Comparison of ENCODE assay signal across 9 cellular contexts in genomic region chr7:80883188-80884025, GRCh38. TPM values are rescaled to one million over a fixed set of nuclear protein-coding genes. Genes with fewer than 3 reads are reported as not detected.
DNase-seq lines count a peak whose midpoint lies in the region; ATAC-seq, FAIRE-seq and TF ChIP-seq lines count a peak whose summit lies in the region.
"Had no signal": no experiment of that assay in that cellular context is flagged by ENCODE, and none has a peak within 500 bp of the region (broad histone marks: within the 10 kb centered on the region; RNA-seq: fewer than 3 reads in every experiment).

No MANE protein-coding gene starts in this region.

- in situ Hi-C loops in HepG2 (cut with HindIII; ENCODE audit: extremely low pct_ligation_motif_present, low pct_unique_long_range_greater_than_20kb) = no loop called here

- TF ChIP-seq RAD21 in HepG2 (CRISPR knock-in tag; IDR thresholded peaks at IDR 0.05) = no peak

- H3K4me1 ChIP-seq in HepG2 (ENCODE audit: insufficient read depth, low read length) (no peaks in the 10 kb centered on the region), vagina (peaks cover 35% of the 10 kb centered on the region)

- H3K36me3 ChIP-seq in HepG2 (replicated peaks in 1 of 2; ENCODE audit: control insufficient read depth in 1 of 2, insufficient read depth in 2 of 2, low read length in 2 of 2) = no peaks in the 10 kb centered on the region
- H3K36me3 ChIP-seq in vagina = peaks cover 0 to 3% of the 10 kb centered on the region in 2 donors
- H3K36me3 ChIP-seq: BLaER1 treated with 17β-estradiol and CSF1 and Interleukin-3, amounts not matched to agents 10 nM and 100 nM had no signal

- no peak for DNase-seq in activated T-cell treated with anti-CD3 and anti-CD28 coated beads, Interleukin-2, amount 50 U/mL, for 4 hours
- no peak for DNase-seq in activated T-cell treated with anti-CD3 and anti-CD28 coated beads, Interleukin-2, amount 50 U/mL, for 24 hours
- DNase-seq in brain pericyte (ENCODE audit: low read depth, low spot score) (peak; percentile 84), HepG2 (ENCODE audit: low spot score) (peak; percentile 8), vagina (ENCODE audit: extremely low spot score in 2 of 2) (no peak), NCI-H146 (lab: John Stamatoyannopoulos, UW) (no peak), SHP77 treated with DMSO at 0.1 percent for 48 hours (lab: John Stamatoyannopoulos, UW) (no peak)

- H3K9ac ChIP-seq in HepG2 (ENCODE audit: insufficient read depth, low read depth, low read length) = no peak overlapping the region

- no peaks in the 10 kb centered on the region for H3K4me1 Mint-ChIP-seq in activated T-cell treated with anti-CD3 and anti-CD28 coated beads, Interleukin-2, amount 50 U/mL, for 4 hours (ENCODE audit: low read depth)
- H3K4me1 Mint-ChIP-seq in activated T-cell treated with anti-CD3 and anti-CD28 coated beads, Interleukin-2, amount 50 U/mL, for 24 hours (ENCODE audit: low read depth) = peaks cover 2% of the 10 kb centered on the region

- H3K27me3 ChIP-seq in HepG2 (ENCODE audit: control insufficient read depth in 1 of 2, insufficient read depth in 2 of 2, low read length in 2 of 2) = no peaks in the 10 kb centered on the region; a peak in 1 of 5 replicates
- no peaks in the 10 kb centered on the region for H3K27me3 ChIP-seq in vagina
- H3K27me3 ChIP-seq: BLaER1 treated with 17β-estradiol and CSF1 and Interleukin-3, amounts not matched to agents 10 nM and 100 nM had no signal

- H3K4me3 ChIP-seq in HepG2 (replicated peaks in 1 of 3; ENCODE audit: insufficient read depth in 1 of 3, low read depth in 2 of 3, low read length in 3 of 3) (no peak overlapping the region), vagina (no peak overlapping the region)
- H3K4me3 ChIP-seq: BLaER1 treated with 17β-estradiol and CSF1 and Interleukin-3, amounts not matched to agents 10 nM and 100 nM had no signal

- no peaks in the 10 kb centered on the region for H3K27me3 Mint-ChIP-seq in activated T-cell treated with anti-CD3 and anti-CD28 coated beads, Interleukin-2, amount 50 U/mL, for 4 hours (ENCODE audit: low read depth)
- no peaks in the 10 kb centered on the region for H3K27me3 Mint-ChIP-seq in activated T-cell treated with anti-CD3 and anti-CD28 coated beads, Interleukin-2, amount 50 U/mL, for 24 hours

- no peak overlapping the region for H2AFZ ChIP-seq in HepG2 (ENCODE audit: low read length)

- intact Hi-C loops in HepG2 (cut with micrococcal nuclease; ENCODE audit: unreplicated experiment) (no loop called here), vagina (cut with DNase I) (no loop called here)

- peaks cover 5% of the 10 kb centered on the region for H3K9me3 Mint-ChIP-seq in activated T-cell treated with anti-CD3 and anti-CD28 coated beads, Interleukin-2, amount 50 U/mL, for 4 hours
- H3K9me3 Mint-ChIP-seq in activated T-cell treated with anti-CD3 and anti-CD28 coated beads, Interleukin-2, amount 50 U/mL, for 24 hours = no peaks in the 10 kb centered on the region

- no peak overlapping the region for H3K27ac ChIP-seq in HepG2 (ENCODE audit: extremely low read length, insufficient read depth, low read length)
- H3K27ac ChIP-seq in vagina = peak overlapping the region; percentile 49

- peak; percentile 35 to 55 for ATAC-seq in activated T-cell treated with anti-CD3 and anti-CD28 coated beads, Interleukin-2, amount 50 U/mL, for 4 hours
- no peak for ATAC-seq in HepG2
- ATAC-seq in HG03342 (IDR thresholded peaks at IDR 0.05; ENCODE audit: unreplicated experiment) = no peak

- no peak overlapping the region for H3K4me2 ChIP-seq in HepG2 (ENCODE audit: low read depth, low read length)

- H3K36me3 Mint-ChIP-seq in activated T-cell treated with anti-CD3 and anti-CD28 coated beads, Interleukin-2, amount 50 U/mL, for 4 hours (ENCODE audit: insufficient read depth) = no peaks in the 10 kb centered on the region
- H3K36me3 Mint-ChIP-seq in activated T-cell treated with anti-CD3 and anti-CD28 coated beads, Interleukin-2, amount 50 U/mL, for 24 hours (ENCODE audit: low read depth) = no peaks in the 10 kb centered on the region

- no peak overlapping the region for H3K27ac Mint-ChIP-seq in activated T-cell treated with anti-CD3 and anti-CD28 coated beads, Interleukin-2, amount 50 U/mL, for 24 hours

- H3K9me3 ChIP-seq in HepG2 (ENCODE audit: low read length) (no peaks in the 10 kb centered on the region), vagina (no peaks in the 10 kb centered on the region)
- H3K9me3 ChIP-seq: BLaER1 treated with 17β-estradiol and CSF1 and Interleukin-3, amounts not matched to agents 10 nM and 100 nM had no signal

- no peak overlapping the region for H3K4me3 Mint-ChIP-seq in activated T-cell treated with anti-CD3 and anti-CD28 coated beads, Interleukin-2, amount 50 U/mL, for 4 hours
- no peak overlapping the region for H3K4me3 Mint-ChIP-seq in activated T-cell treated with anti-CD3 and anti-CD28 coated beads, Interleukin-2, amount 50 U/mL, for 24 hours

- CTCF ChIA-PET in HepG2 (lab: Yijun Ruan, JAX; ENCODE audit: low intra/inter-chr PET ratio, low total read pairs) = no interaction called here

- POLR2A ChIA-PET in HepG2 (lab: Yijun Ruan, JAX) = no interaction called here

- TF ChIP-seq POLR2A in HepG2 (IDR thresholded peaks at IDR 0.05; ENCODE audit: insufficient read depth in 1 of 2, low read depth in 2 of 2, low read length in 2 of 2) (no peak), vagina (IDR thresholded peaks at IDR 0.05) (no peak)

- H4K20me1 ChIP-seq in HepG2 (ENCODE audit: insufficient read depth, low read length) = no peaks in the 10 kb centered on the region
- H4K20me1 ChIP-seq: BLaER1 treated with 17β-estradiol and CSF1 and Interleukin-3, amounts not matched to agents 10 nM and 100 nM had no signal

- 32% methylated on average over 2 of the region's 2 CpGs for WGBS in HepG2 (ENCODE audit: low lambda C conversion rate)

- no TSS peak for BruUV-seq in HepG2 (replicated peaks; lab: Mats Ljungman, UMichigan)

- no peak for TF ChIP-seq CTCF in HepG2 (CRISPR knock-in tag; IDR thresholded peaks at IDR 0.05)
- TF ChIP-seq CTCF in vagina (IDR thresholded peaks at IDR 0.05) = no peak

- no peaks in the 10 kb centered on the region for H3K79me2 ChIP-seq in HepG2 (ENCODE audit: insufficient read depth, low read length)

- TF ChIP-seq EP300 in HepG2 (IDR thresholded peaks at IDR 0.05; ENCODE audit: low read depth in 2 of 2, low read length in 2 of 2) (no peak), HepG2 (CRISPR knock-in tag; IDR thresholded peaks at IDR 0.05; ENCODE audit: borderline replicate concordance) (no peak)

- no peak for FAIRE-seq in HepG2 (lab: Jason Lieb, UNC)

TF ChIP-seq in HepG2, 621 proteins besides CTCF, POLR2A, EP300 and RAD21 (continues in another document):
- no peak for TF ChIP-seq KLF6 (CRISPR knock-in tag; IDR thresholded peaks at IDR 0.05)
- TF ChIP-seq CBX2 (IDR thresholded peaks at IDR 0.05; ENCODE audit: low read depth, low read length) = no peak
- TF ChIP-seq CBX2 (CRISPR knock-in tag; IDR thresholded peaks at IDR 0.05; ENCODE audit: low read depth) = no peak
- TF ChIP-seq ASH2L (IDR thresholded peaks at IDR 0.05; ENCODE audit: insufficient read length, low read depth, low read length) = no peak
- no peak for TF ChIP-seq ZNF7 (CRISPR knock-in tag; IDR thresholded peaks at IDR 0.05)
- TF ChIP-seq, protein P1, sequence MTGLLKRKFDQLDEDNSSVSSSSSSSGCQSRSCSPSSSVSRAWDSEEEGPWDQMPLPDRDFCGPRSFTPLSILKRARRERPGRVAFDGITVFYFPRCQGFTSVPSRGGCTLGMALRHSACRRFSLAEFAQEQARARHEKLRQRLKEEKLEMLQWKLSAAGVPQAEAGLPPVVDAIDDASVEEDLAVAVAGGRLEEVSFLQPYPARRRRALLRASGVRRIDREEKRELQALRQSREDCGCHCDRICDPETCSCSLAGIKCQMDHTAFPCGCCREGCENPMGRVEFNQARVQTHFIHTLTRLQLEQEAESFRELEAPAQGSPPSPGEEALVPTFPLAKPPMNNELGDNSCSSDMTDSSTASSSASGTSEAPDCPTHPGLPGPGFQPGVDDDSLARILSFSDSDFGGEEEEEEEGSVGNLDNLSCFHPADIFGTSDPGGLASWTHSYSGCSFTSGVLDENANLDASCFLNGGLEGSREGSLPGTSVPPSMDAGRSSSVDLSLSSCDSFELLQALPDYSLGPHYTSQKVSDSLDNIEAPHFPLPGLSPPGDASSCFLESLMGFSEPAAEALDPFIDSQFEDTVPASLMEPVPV (CRISPR knock-in tag; IDR thresholded peaks at IDR 0.05) = no peak
- no peak for TF ChIP-seq SAFB2 (CRISPR knock-in tag; IDR thresholded peaks at IDR 0.05; ENCODE audit: borderline replicate concordance, low read depth)
- TF ChIP-seq TMF1 (CRISPR knock-in tag; IDR thresholded peaks at IDR 0.05; ENCODE audit: low read depth) = no peak

RNA-seq across cellular contexts. Expression of gene SEMA3C, which starts 35.4 kb away (rescaled TPM):
- under 1 TPM; 0.11 to 0.16 (median 0.13) TPM for total RNA-seq in activated T-cell treated with anti-CD3 and anti-CD28 coated beads, Interleukin-2, amount 50 U/mL, for 4 hours
- total RNA-seq in HepG2 (2016; rRNA removed; fragmentation: Illumina TruSeq; extraction: Trizol) (0.13 TPM in 1 of 2 replicates, not detected in the other), vagina (90.6 TPM)
- total RNA-seq in HepG2 (2016; cell fraction: cytosol; rRNA removed; fragmentation: Illumina TruSeq; extraction: Trizol; ENCODE audit: low read depth) = 0.09 TPM in 1 of 2 replicates, not detected in the other
- 0.13 TPM in 1 of 2 replicates, not detected in the other for total RNA-seq in HepG2 (2016; cell fraction: insoluble cytoplasmic fraction; rRNA removed; fragmentation: Illumina TruSeq; extraction: Trizol)
- total RNA-seq in HepG2 (2016; cell fraction: membrane; rRNA removed; fragmentation: Illumina TruSeq; extraction: Trizol) = not detected in 2 replicates
- total RNA-seq in HepG2 (2016; cell fraction: nucleus; rRNA removed; fragmentation: Illumina TruSeq; extraction: Trizol) = not detected in 2 replicates
- 0.05 and 0.08 TPM in 2 replicates for polyA plus RNA-seq in HepG2 (2011; rRNA removed)
- polyA plus RNA-seq in HepG2 (2011; cell fraction: cytosol; rRNA removed) = 0.01 TPM in 1 of 2 replicates, not detected in the other
- 0.03 TPM in 1 of 2 replicates, not detected in the other for polyA plus RNA-seq in HepG2 (2011; cell fraction: nucleus; rRNA removed)
- not detected in 2 replicates for polyA plus RNA-seq in HepG2 (2012)
- polyA plus RNA-seq in HepG2 (2016; cell fraction: cytosol; fragmentation: Illumina TruSeq; extraction: Trizol; ENCODE audit: low read depth) = not detected in 2 replicates
- polyA plus RNA-seq in HepG2 (2016; cell fraction: insoluble cytoplasmic fraction; fragmentation: Illumina TruSeq; extraction: Trizol; ENCODE audit: low read depth) = 0.21 TPM in 1 of 2 replicates, not detected in the other
- not detected in 2 replicates for polyA plus RNA-seq in HepG2 (2016; cell fraction: membrane; fragmentation: Illumina TruSeq; extraction: Trizol; ENCODE audit: low read depth)
- 0.11 and 0.19 TPM in 2 replicates for polyA plus RNA-seq in HepG2 (2016; cell fraction: nucleus; fragmentation: Illumina TruSeq; extraction: Trizol; ENCODE audit: insufficient read depth, low read depth)
- polyA minus RNA-seq in HepG2 (2011; rRNA and poly(A)+ RNA removed; ENCODE audit: low replicate concordance) = 7.6 TPM in 1 of 2 replicates, not detected in the other
- polyA minus RNA-seq in HepG2 (2011; cell fraction: cytosol; rRNA and poly(A)+ RNA removed) = not detected in 2 replicates
- polyA minus RNA-seq in HepG2 (2011; cell fraction: nucleus; rRNA and poly(A)+ RNA removed) = 0.12 and 0.13 TPM in 2 replicates

Comparison
In these comparisons a context has a peak if more than half of its experiments do, and no peak if none do; other contexts are left out.
1. ATAC-seq: peak in activated T-cell treated with anti-CD3 and anti-CD28 coated beads, Interleukin-2, amount 50 U/mL, for 4 hours (2 of 2); none in HepG2 (single experiment) and HG03342 (single experiment).
2. DNase-seq: peak in brain pericyte (single experiment) and HepG2 (single experiment); none in activated T-cell treated with anti-CD3 and anti-CD28 coated beads, Interleukin-2, amount 50 U/mL, for 4 hours (single experiment), activated T-cell treated with anti-CD3 and anti-CD28 coated beads, Interleukin-2, amount 50 U/mL, for 24 hours (single experiment), vagina (0 of 2), NCI-H146 (single experiment) and SHP77 treated with DMSO at 0.1 percent for 48 hours (single experiment).
3. RNA of gene SEMA3C, which starts 35.4 kb away (total RNA-seq): 90.6 TPM in vagina (single experiment); 0.09 to 0.13 TPM in HepG2 and 0.11 to 0.16 TPM in activated T-cell treated with anti-CD3 and anti-CD28 coated beads, Interleukin-2, amount 50 U/mL, for 4 hours; every median in the first group is over 10 times any median in the second.